In the genomic region with DNA sequence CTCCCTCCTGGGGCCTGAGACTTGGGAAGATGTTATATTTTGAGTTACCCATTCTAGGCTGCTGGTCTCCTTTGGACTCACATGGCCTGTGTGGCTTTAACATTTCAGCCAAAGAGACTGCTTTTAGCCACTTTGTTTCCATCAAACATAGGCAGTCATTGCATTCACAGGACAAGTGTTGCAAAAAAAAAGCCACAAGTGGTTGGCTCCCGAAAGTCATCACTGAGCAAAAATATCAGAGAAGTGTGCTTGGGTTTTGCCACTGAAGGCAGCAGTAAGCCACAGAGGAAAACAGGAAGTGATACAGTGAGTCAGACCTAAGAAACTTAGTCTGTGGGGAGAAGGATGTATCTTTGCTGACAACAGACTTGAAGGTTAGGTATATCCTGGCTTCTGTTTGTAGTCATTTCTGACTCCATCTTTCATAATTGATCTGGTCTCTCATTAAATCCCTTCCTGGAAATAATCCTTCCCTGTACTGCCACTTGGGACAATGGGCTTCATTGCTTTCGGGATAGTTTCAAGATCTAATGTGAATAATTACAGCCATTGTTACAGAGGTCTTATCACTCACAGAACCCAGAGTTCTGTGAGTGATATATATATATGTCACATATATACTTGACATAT, we compare ENCODE assay signal across 1 cellular context.
A peak's percentile ranks its signal among the peaks of the same experiment; 100 is the strongest.
TF ChIP-seq lines count a peak whose summit lies in the region.

No MANE protein-coding gene starts in this region.

TF ChIP-seq in K562, 482 proteins besides CTCF, POLR2A, EP300 and RAD21 (continued from another document and continues in another):
- no peak for TF ChIP-seq RNF219 (CRISPR knock-in tag; IDR thresholded peaks at IDR 0.05)
- no peak for TF ChIP-seq LEF1 (IDR thresholded peaks at IDR 0.05)
- no peak for TF ChIP-seq ILK (tag; IDR thresholded peaks at IDR 0.05; ENCODE audit: borderline replicate concordance, low read depth)
- no peak for TF ChIP-seq ZHX1 (conservative IDR thresholded peaks at IDR 0.05; ENCODE audit: low read length)
- no peak for TF ChIP-seq ILF3 (IDR thresholded peaks at IDR 0.05; ENCODE audit: borderline replicate concordance)
- TF ChIP-seq ETV1 (tag; conservative IDR thresholded peaks at IDR 0.05; ENCODE audit: low read depth), result peak; percentile 81
- no peak for TF ChIP-seq IRF9 (tag; IDR thresholded peaks at IDR 0.05)
- peak; percentile 92; the same call in 1 of the 2 replicates for TF ChIP-seq ZNF589 (CRISPR knock-in tag; IDR thresholded peaks at IDR 0.05; ENCODE audit: low read depth)
- no peak for TF ChIP-seq CUX1 (CRISPR knock-in tag; IDR thresholded peaks at IDR 0.05)
- TF ChIP-seq RCOR1 (IDR thresholded peaks at IDR 0.05; ENCODE audit: borderline replicate concordance in 1 of 2, low read depth in 2 of 2, low read length in 2 of 2), result peak in 1 of 2 experiments; percentile 80; a peak in 1 of 4 replicates
- TF ChIP-seq ZNF699 (CRISPR knock-in tag; IDR thresholded peaks at IDR 0.05; ENCODE audit: insufficient replicate concordance), result no peak
- TF ChIP-seq KLF1 (tag; IDR thresholded peaks at IDR 0.05), result no peak
- no peak for TF ChIP-seq IRF1 (CRISPR knock-in tag; IDR thresholded peaks at IDR 0.05; ENCODE audit: borderline replicate concordance)
- TF ChIP-seq NR3C1 (CRISPR knock-in tag; IDR thresholded peaks at IDR 0.05), result no peak
- no peak for TF ChIP-seq HDAC3 (IDR thresholded peaks at IDR 0.05; ENCODE audit: borderline replicate concordance, partially characterized antibody)
- no peak for TF ChIP-seq ZNF551 (CRISPR knock-in tag; IDR thresholded peaks at IDR 0.05)
- no peak for TF ChIP-seq NR2C1 (IDR thresholded peaks at IDR 0.05)
- TF ChIP-seq NR2C1 (tag; IDR thresholded peaks at IDR 0.05), result peak; percentile 53
- TF ChIP-seq RBM25 (IDR thresholded peaks at IDR 0.05; ENCODE audit: low read depth, low read length, severe bottlenecking), result no peak
- no peak for TF ChIP-seq TFAM (CRISPR knock-in tag; conservative IDR thresholded peaks at IDR 0.05)
- no peak for TF ChIP-seq PPARD (CRISPR knock-in tag; IDR thresholded peaks at IDR 0.05)
- no peak for TF ChIP-seq ZNF436 (CRISPR knock-in tag; IDR thresholded peaks at IDR 0.05)
- TF ChIP-seq ZZZ3 (IDR thresholded peaks at IDR 0.05), result no peak
- no peak for TF ChIP-seq HCFC1 (IDR thresholded peaks at IDR 0.05; ENCODE audit: low read depth, low read length)
- peak; percentile 92 for TF ChIP-seq DMBX1 (CRISPR knock-in tag; IDR thresholded peaks at IDR 0.05; ENCODE audit: borderline replicate concordance)
- no peak for TF ChIP-seq TBL1XR1 (IDR thresholded peaks at IDR 0.05; ENCODE audit: low read length in 2 of 2)
- no peak for TF ChIP-seq DDX20 (tag; IDR thresholded peaks at IDR 0.05; ENCODE audit: low read depth)
- TF ChIP-seq, protein P1, sequence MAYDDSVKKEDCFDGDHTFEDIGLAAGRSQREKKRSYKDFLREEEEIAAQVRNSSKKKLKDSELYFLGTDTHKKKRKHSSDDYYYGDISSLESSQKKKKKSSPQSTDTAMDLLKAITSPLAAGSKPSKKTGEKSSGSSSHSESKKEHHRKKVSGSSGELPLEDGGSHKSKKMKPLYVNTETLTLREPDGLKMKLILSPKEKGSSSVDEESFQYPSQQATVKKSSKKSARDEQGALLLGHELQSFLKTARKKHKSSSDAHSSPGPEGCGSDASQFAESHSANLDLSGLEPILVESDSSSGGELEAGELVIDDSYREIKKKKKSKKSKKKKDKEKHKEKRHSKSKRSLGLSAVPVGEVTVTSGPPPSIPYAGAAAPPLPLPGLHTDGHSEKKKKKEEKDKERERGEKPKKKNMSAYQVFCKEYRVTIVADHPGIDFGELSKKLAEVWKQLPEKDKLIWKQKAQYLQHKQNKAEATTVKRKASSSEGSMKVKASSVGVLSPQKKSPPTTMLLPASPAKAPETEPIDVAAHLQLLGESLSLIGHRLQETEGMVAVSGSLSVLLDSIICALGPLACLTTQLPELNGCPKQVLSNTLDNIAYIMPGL (CRISPR knock-in tag; IDR thresholded peaks at IDR 0.05), result no peak
- no peak for TF ChIP-seq MCM3 (IDR thresholded peaks at IDR 0.05)
- TF ChIP-seq, protein P2, sequence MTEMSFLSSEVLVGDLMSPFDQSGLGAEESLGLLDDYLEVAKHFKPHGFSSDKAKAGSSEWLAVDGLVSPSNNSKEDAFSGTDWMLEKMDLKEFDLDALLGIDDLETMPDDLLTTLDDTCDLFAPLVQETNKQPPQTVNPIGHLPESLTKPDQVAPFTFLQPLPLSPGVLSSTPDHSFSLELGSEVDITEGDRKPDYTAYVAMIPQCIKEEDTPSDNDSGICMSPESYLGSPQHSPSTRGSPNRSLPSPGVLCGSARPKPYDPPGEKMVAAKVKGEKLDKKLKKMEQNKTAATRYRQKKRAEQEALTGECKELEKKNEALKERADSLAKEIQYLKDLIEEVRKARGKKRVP (CRISPR knock-in tag; IDR thresholded peaks at IDR 0.05), result 0 out of 2 replicates have a peak, but pooled peaks have one; percentile 13
- no peak for TF ChIP-seq ZNF444 (CRISPR knock-in tag; IDR thresholded peaks at IDR 0.05)
- TF ChIP-seq TEAD4 (IDR thresholded peaks at IDR 0.05; ENCODE audit: low read length), result peak; percentile 12; the same call in 1 of the 2 replicates
- TF ChIP-seq TEAD4 (CRISPR knock-in tag; IDR thresholded peaks at IDR 0.05; ENCODE audit: borderline replicate concordance), result no peak
- TF ChIP-seq, protein P3, sequence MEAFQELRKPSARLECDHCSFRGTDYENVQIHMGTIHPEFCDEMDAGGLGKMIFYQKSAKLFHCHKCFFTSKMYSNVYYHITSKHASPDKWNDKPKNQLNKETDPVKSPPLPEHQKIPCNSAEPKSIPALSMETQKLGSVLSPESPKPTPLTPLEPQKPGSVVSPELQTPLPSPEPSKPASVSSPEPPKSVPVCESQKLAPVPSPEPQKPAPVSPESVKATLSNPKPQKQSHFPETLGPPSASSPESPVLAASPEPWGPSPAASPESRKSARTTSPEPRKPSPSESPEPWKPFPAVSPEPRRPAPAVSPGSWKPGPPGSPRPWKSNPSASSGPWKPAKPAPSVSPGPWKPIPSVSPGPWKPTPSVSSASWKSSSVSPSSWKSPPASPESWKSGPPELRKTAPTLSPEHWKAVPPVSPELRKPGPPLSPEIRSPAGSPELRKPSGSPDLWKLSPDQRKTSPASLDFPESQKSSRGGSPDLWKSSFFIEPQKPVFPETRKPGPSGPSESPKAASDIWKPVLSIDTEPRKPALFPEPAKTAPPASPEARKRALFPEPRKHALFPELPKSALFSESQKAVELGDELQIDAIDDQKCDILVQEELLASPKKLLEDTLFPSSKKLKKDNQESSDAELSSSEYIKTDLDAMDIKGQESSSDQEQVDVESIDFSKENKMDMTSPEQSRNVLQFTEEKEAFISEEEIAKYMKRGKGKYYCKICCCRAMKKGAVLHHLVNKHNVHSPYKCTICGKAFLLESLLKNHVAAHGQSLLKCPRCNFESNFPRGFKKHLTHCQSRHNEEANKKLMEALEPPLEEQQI (IDR thresholded peaks at IDR 0.05), result no peak
- no peak for TF ChIP-seq CBFA2T2 (conservative IDR thresholded peaks at IDR 0.05)
